In genomic region chr6:121499666-121500065, GRCh38 we compare ENCODE assay signal across 19 cellular contexts.
DNase-seq lines count a peak whose midpoint lies in the region; ATAC-seq, FAIRE-seq and TF ChIP-seq lines count a peak whose summit lies in the region.
"Had no signal": no experiment of that assay in that cellular context is flagged by ENCODE, and none has a peak within 500 bp of the region (broad histone marks: within the 10 kb centered on the region; RNA-seq: fewer than 3 reads in every experiment).

No MANE protein-coding gene starts in this region.

- H3K4me1 ChIP-seq in A549: peaks cover 40% of the 10 kb centered on the region
- H3K4me1 ChIP-seq in esophagus muscularis mucosa: peaks cover 3 to 40% (median 28%) of the 10 kb centered on the region in 4 donors
- H3K4me1 ChIP-seq in vagina: peaks cover 21% of the 10 kb centered on the region
- H3K4me1 ChIP-seq: BLaER1 had no signal

- CTCF ChIA-PET in A549 (lab: Yijun Ruan, JAX): no interaction called here

- DNase-seq in A549 (ENCODE audit: low read depth in 1 of 2, low spot score in 1 of 2) (no peak), esophagus muscularis mucosa (ENCODE audit: extremely low spot score) (no peak), nephron progenitor cell (no peak), vagina (ENCODE audit: extremely low spot score in 2 of 2) (no peak), globus pallidus (ENCODE audit: low spot score) (no peak)
- no peak for DNase-seq in effector CD4-positive, alpha-beta T cell
- DNase-seq in activated naive CD8-positive, alpha-beta T cell treated with anti-CD3 and anti-CD28 coated beads, Interleukin-2, amount 50 U/mL, for 24 hours: no peak
- DNase-seq: CD4-positive, alpha-beta memory T cell; DMS153; DMS79; GDM1; GM23248; HCEC 1CT had no signal

- no peak for TF ChIP-seq RAD21 in A549 (conservative IDR thresholded peaks at IDR 0.05 in 1 of 2, IDR thresholded peaks at IDR 0.05 in 1 of 2)

- H3K9me3 Mint-ChIP-seq in nephron progenitor cell: no peaks in the 10 kb centered on the region
- H3K9me3 Mint-ChIP-seq in activated naive CD8-positive, alpha-beta T cell treated with anti-CD3 and anti-CD28 coated beads, Interleukin-2, amount 50 U/mL, for 24 hours: no peaks in the 10 kb centered on the region

- POLR2A ChIA-PET in A549 (lab: Yijun Ruan, JAX): no interaction called here

- no peaks in the 10 kb centered on the region for H3K9me3 ChIP-seq in A549
- H3K9me3 ChIP-seq in esophagus muscularis mucosa: no peaks in the 10 kb centered on the region
- H3K9me3 ChIP-seq in vagina: no peaks in the 10 kb centered on the region
- H3K9me3 ChIP-seq: BLaER1 had no signal

- no peak overlapping the region for H3K4me3 Mint-ChIP-seq in nephron progenitor cell
- H3K4me3 Mint-ChIP-seq in activated naive CD8-positive, alpha-beta T cell treated with anti-CD3 and anti-CD28 coated beads, Interleukin-2, amount 50 U/mL, for 24 hours: no peak overlapping the region
- H3K4me3 Mint-ChIP-seq: CD14-positive monocyte; CD4-positive, alpha-beta memory T cell had no signal

- H3K36me3 ChIP-seq in esophagus muscularis mucosa (no peaks in the 10 kb centered on the region), vagina (no peaks in the 10 kb centered on the region)
- H3K36me3 ChIP-seq: BLaER1 had no signal

- TF ChIP-seq CTCF in A549 (IDR thresholded peaks at IDR 0.05) (no peak), esophagus muscularis mucosa (IDR thresholded peaks at IDR 0.05) (no peak), nephron progenitor cell (IDR thresholded peaks at IDR 0.05) (no peak), vagina (IDR thresholded peaks at IDR 0.05) (no peak)

- H3K36me3 Mint-ChIP-seq in nephron progenitor cell (ENCODE audit: low read depth): no peaks in the 10 kb centered on the region
- no peaks in the 10 kb centered on the region for H3K36me3 Mint-ChIP-seq in activated naive CD8-positive, alpha-beta T cell treated with anti-CD3 and anti-CD28 coated beads, Interleukin-2, amount 50 U/mL, for 24 hours (ENCODE audit: low read depth)
- H3K36me3 Mint-ChIP-seq: CD14-positive monocyte; CD4-positive, alpha-beta memory T cell had no signal

- peaks cover 4% of the 10 kb centered on the region for H3K27me3 Mint-ChIP-seq in nephron progenitor cell (ENCODE audit: low read depth, poor library complexity)
- no peaks in the 10 kb centered on the region for H3K27me3 Mint-ChIP-seq in activated naive CD8-positive, alpha-beta T cell treated with anti-CD3 and anti-CD28 coated beads, Interleukin-2, amount 50 U/mL, for 24 hours

- FAIRE-seq in A549 (lab: Jason Lieb, UNC): no peak
- FAIRE-seq: GM12892, GM18507, H54 had no signal

- no peaks in the 10 kb centered on the region for H3K27me3 ChIP-seq in esophagus muscularis mucosa
- H3K27me3 ChIP-seq in vagina: no peaks in the 10 kb centered on the region
- H3K27me3 ChIP-seq: BLaER1 had no signal

- TF ChIP-seq POLR2A in A549 (IDR thresholded peaks at IDR 0.05; ENCODE audit: low read length): no peak
- TF ChIP-seq POLR2A in esophagus muscularis mucosa (IDR thresholded peaks at IDR 0.05; ENCODE audit: low read depth): no peak
- TF ChIP-seq POLR2A in vagina (IDR thresholded peaks at IDR 0.05): no peak

- intact Hi-C loops in esophagus muscularis mucosa (cut with DNase I): loop anchor here (5.0 kb wide), 1 partner anchor 62 kb away; the partner anchor contains the start of gene GJA1
- intact Hi-C loops in vagina (cut with DNase I): no loop called here

- H3K4me2 ChIP-seq in A549: peak overlapping the region; percentile 58
- H3K4me2 ChIP-seq: BLaER1 had no signal

- H3K27ac ChIP-seq in A549: peak overlapping the region; percentile 62 to 77; a peak in 5 of 6 replicates
- H3K27ac ChIP-seq in esophagus muscularis mucosa (replicated peaks in 1 of 4): peak overlapping the region; percentile 80 to 84 (median 82)
- peak overlapping the region; percentile 72 for H3K27ac ChIP-seq in vagina
- H3K27ac ChIP-seq: 22Rv1, BLaER1, GM23248 had no signal

- H3K4me3 ChIP-seq in A549: no peak overlapping the region
- no peak overlapping the region for H3K4me3 ChIP-seq in esophagus muscularis mucosa
- no peak overlapping the region for H3K4me3 ChIP-seq in vagina
- H3K4me3 ChIP-seq: BLaER1, GM23248 had no signal

- ATAC-seq in A549: no peak
- no peak for ATAC-seq in activated naive CD8-positive, alpha-beta T cell treated with anti-CD3 and anti-CD28 coated beads, Interleukin-2, amount 50 U/mL, for 24 hours

- H3K27ac Mint-ChIP-seq in nephron progenitor cell: peak overlapping the region; percentile 1
- H3K27ac Mint-ChIP-seq in activated naive CD8-positive, alpha-beta T cell treated with anti-CD3 and anti-CD28 coated beads, Interleukin-2, amount 50 U/mL, for 24 hours: no peak overlapping the region
- H3K27ac Mint-ChIP-seq: CD4-positive, alpha-beta memory T cell had no signal

- TF ChIP-seq EP300 in A549 (IDR thresholded peaks at IDR 0.05): no peak
- TF ChIP-seq EP300 in esophagus muscularis mucosa (IDR thresholded peaks at IDR 0.05): no peak

- H3K4me1 Mint-ChIP-seq in nephron progenitor cell: peaks cover 23% of the 10 kb centered on the region
- H3K4me1 Mint-ChIP-seq in activated naive CD8-positive, alpha-beta T cell treated with anti-CD3 and anti-CD28 coated beads, Interleukin-2, amount 50 U/mL, for 24 hours: peaks cover 4% of the 10 kb centered on the region
- H3K4me1 Mint-ChIP-seq: CD4-positive, alpha-beta memory T cell had no signal

- 60% methylated on average over 2 of the region's 2 CpGs for WGBS in A549 (ENCODE audit: missing lambda C conversion rate)
- WGBS in esophagus muscularis mucosa: 88% methylated on average over 2 of the region's 2 CpGs

TF ChIP-seq in A549, 52 proteins besides CTCF, POLR2A, EP300 and RAD21:
- TF ChIP-seq ZFP36 (IDR thresholded peaks at IDR 0.05; ENCODE audit: borderline replicate concordance, partially characterized antibody): no peak
- TF ChIP-seq MAFK (IDR thresholded peaks at IDR 0.05; ENCODE audit: partially characterized antibody): no peak
- no peak for TF ChIP-seq HOXA7 (CRISPR knock-in tag; IDR thresholded peaks at IDR 0.05)
- TF ChIP-seq FOXS1 (CRISPR knock-in tag; IDR thresholded peaks at IDR 0.05): no peak
- TF ChIP-seq, protein P1, sequence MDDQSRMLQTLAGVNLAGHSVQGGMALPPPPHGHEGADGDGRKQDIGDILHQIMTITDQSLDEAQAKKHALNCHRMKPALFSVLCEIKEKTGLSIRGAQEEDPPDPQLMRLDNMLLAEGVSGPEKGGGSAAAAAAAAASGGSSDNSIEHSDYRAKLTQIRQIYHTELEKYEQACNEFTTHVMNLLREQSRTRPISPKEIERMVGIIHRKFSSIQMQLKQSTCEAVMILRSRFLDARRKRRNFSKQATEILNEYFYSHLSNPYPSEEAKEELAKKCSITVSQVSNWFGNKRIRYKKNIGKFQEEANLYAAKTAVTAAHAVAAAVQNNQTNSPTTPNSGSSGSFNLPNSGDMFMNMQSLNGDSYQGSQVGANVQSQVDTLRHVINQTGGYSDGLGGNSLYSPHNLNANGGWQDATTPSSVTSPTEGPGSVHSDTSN (IDR thresholded peaks at IDR 0.05): no peak
- no peak for TF ChIP-seq TFCP2L1 (CRISPR knock-in tag; IDR thresholded peaks at IDR 0.05)
- no peak for TF ChIP-seq BHLHE40 (IDR thresholded peaks at IDR 0.05; ENCODE audit: low read depth, low read length)
- no peak for TF ChIP-seq TP53 (CRISPR knock-in tag; IDR thresholded peaks at IDR 0.05)
- no peak for TF ChIP-seq MAX (IDR thresholded peaks at IDR 0.05)
- TF ChIP-seq USF2 (IDR thresholded peaks at IDR 0.05): no peak
- TF ChIP-seq POLR2AphosphoS2 (conservative IDR thresholded peaks at IDR 0.05; ENCODE audit: low read length): no peak
- no peak for TF ChIP-seq HEYL (CRISPR knock-in tag; IDR thresholded peaks at IDR 0.05)
- no peak for TF ChIP-seq GATA3 (IDR thresholded peaks at IDR 0.05; ENCODE audit: borderline replicate concordance)
